ENCODE assay signal across 27 cellular contexts in genomic region chr3:152095472-152095871, GRCh38.
"Had no signal": no experiment of that assay in that cellular context is flagged by ENCODE, and none has a peak within 500 bp of the region (broad histone marks: within the 10 kb centered on the region; RNA-seq: fewer than 3 reads in every experiment).

No MANE protein-coding gene starts in this region.

- H3K9ac ChIP-seq: KMS-11 had no signal

- H3K4me1 ChIP-seq: adrenal gland had no signal

- H3K27me3 ChIP-seq: adrenal gland had no signal

- H3K4me3 ChIP-seq: adrenal gland, SK-N-MC had no signal

- H3K36me3 ChIP-seq: adrenal gland, WERI-Rb-1 had no signal

- H3K27ac ChIP-seq: adrenal gland, KMS-11, SK-N-MC, WERI-Rb-1 had no signal

- H3K9me3 ChIP-seq: adrenal gland had no signal

- FAIRE-seq: bronchial epithelial cell had no signal

- DNase-seq: activated CD4-positive, alpha-beta memory T cell treated with anti-CD3 and anti-CD28 coated beads, Interleukin-2, amount 10 ng/mL, durations not matched to agents 7 days and 5 days; activated CD4-positive, alpha-beta T cell treated with anti-CD3 and anti-CD28 coated beads for 36 hours; activated CD4-positive, alpha-beta T cell treated with anti-CD3 and anti-CD28 coated beads, Interleukin-2, amount 50 U/mL, for 1 hour; activated CD8-positive, alpha-beta memory T cell treated with anti-CD3 and anti-CD28 coated beads, Interleukin-2, amount 50 U/mL, for 4 hours; activated naive CD4-positive, alpha-beta T cell treated with anti-CD3 and anti-CD28 coated beads, Interleukin-2, amount 50 U/mL, for 16 hours; activated naive CD8-positive, alpha-beta T cell treated with anti-CD3 and anti-CD28 coated beads, Interleukin-2, amount 10 ng/mL, durations not matched to agents 7 days and 5 days; activated T-cell treated with anti-CD3 and anti-CD28 coated beads, Interleukin-2, amount 50 U/mL, for 72 hours; adrenal gland; anterior cingulate cortex; central memory CD4-positive, alpha-beta T cell; NCI-H1092; NCI-H1417; NCI-H1930; NCI-H2171 treated with DMSO at 0.1 percent for 48 hours; NCI-H510A treated with DMSO at 0.1 percent for 48 hours; NCI-H748 treated with DMSO at 0.1 percent for 48 hours; OCI-M1; RPMI8226; T-cell; T-helper 2 cell; T1000; WERI-Rb-1 had no signal

- ATAC-seq: activated CD4-positive, alpha-beta T cell treated with anti-CD3 and anti-CD28 coated beads for 36 hours; activated T-cell treated with anti-CD3 and anti-CD28 coated beads, Interleukin-2, amount 50 U/mL, for 72 hours; Panc1; Right ventricle myocardium inferior; T-cell had no signal
